ENCODE assay signal across 9 cellular contexts in the genomic region with DNA sequence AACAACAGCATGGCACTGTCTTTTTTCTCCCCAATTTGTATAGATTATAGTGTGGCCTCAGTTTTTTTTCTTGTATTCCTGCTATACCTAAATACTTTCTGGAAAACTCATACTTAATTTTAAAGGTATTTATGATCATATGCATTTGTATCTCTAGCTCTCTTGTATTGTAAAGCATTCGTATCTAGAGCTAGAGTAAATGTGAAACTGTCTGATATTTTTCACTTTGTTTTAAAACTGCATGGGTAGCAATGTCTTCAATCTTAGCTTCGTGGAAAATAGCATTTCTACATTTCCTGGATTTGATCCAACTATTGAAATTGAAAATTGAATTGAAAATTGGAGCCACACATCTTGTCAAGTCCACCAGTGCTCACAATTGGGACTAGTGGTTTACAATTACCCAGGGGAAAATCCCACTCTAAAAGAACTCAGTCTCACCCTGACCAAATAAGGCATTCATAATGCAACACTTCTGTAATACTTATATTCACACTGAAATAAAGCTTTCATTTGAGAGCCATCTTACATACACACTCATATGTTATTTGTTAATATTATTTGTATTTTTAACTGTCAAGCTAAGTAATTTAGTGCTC. TPM values are rescaled to one million over a fixed set of nuclear protein-coding genes. Genes with fewer than 3 reads are reported as not detected.
DNase-seq lines count a peak whose midpoint lies in the region; ATAC-seq and TF ChIP-seq lines count a peak whose summit lies in the region.
"Had no signal": no experiment of that assay in that cellular context is flagged by ENCODE, and none has a peak within 500 bp of the region (broad histone marks: within the 10 kb centered on the region; RNA-seq: fewer than 3 reads in every experiment).

No MANE protein-coding gene starts in this region.

- H3K4me1 ChIP-seq in right atrium auricular region, result peaks cover 0 to 21% of the 10 kb centered on the region in 2 donors
- H3K4me1 ChIP-seq: prostate gland had no signal

- H3K9me3 Mint-ChIP-seq in activated CD4-positive, alpha-beta T cell treated with anti-CD3 and anti-CD28 coated beads, Interleukin-2, amount 10 ng/mL, durations not matched to agents 7 days and 5 days, result peaks cover 5% of the 10 kb centered on the region
- no peaks in the 10 kb centered on the region for H3K9me3 Mint-ChIP-seq in T-helper 1 cell treated with Interleukin-12 subunit alpha and Interleukin-12 subunit beta and Interleukin-4 antibody, amounts not matched to agents 30 μg/mL and 1 μg/mL, for 36 hours
- no peaks in the 10 kb centered on the region for H3K9me3 Mint-ChIP-seq in stimulated activated naive B cell treated with anti-CD40 and anti-IgM and Interleukin-4, amounts not matched to agents 10 μg/mL and 1 μg/mL and 100 μg/mL, for 72 hours

- no peaks in the 10 kb centered on the region for H3K27me3 ChIP-seq in right atrium auricular region

- no peaks in the 10 kb centered on the region for H3K27me3 Mint-ChIP-seq in activated CD4-positive, alpha-beta T cell treated with anti-CD3 and anti-CD28 coated beads, Interleukin-2, amount 10 ng/mL, durations not matched to agents 7 days and 5 days
- H3K27me3 Mint-ChIP-seq in T-helper 1 cell treated with Interleukin-12 subunit alpha and Interleukin-12 subunit beta and Interleukin-4 antibody, amounts not matched to agents 30 μg/mL and 1 μg/mL, for 36 hours (ENCODE audit: low read depth), result peaks cover 3% of the 10 kb centered on the region
- H3K27me3 Mint-ChIP-seq in stimulated activated naive B cell treated with anti-CD40 and anti-IgM and Interleukin-4, amounts not matched to agents 10 μg/mL and 1 μg/mL and 100 μg/mL, for 72 hours, result no peaks in the 10 kb centered on the region

- H3K36me3 ChIP-seq in right atrium auricular region, result no peaks in the 10 kb centered on the region
- H3K36me3 ChIP-seq: prostate gland had no signal

- peak; percentile 66 for ATAC-seq in HG02610 (IDR thresholded peaks at IDR 0.05; ENCODE audit: unreplicated experiment)
- ATAC-seq in stimulated activated naive B cell treated with anti-CD40 and anti-IgM and Interleukin-4, amounts not matched to agents 10 μg/mL and 1 μg/mL and 100 μg/mL, for 72 hours (replicated peaks), result peak; percentile 86 to 88

- peak overlapping the region; percentile 15 for H3K4me3 Mint-ChIP-seq in activated CD4-positive, alpha-beta T cell treated with anti-CD3 and anti-CD28 coated beads, Interleukin-2, amount 10 ng/mL, durations not matched to agents 7 days and 5 days
- H3K4me3 Mint-ChIP-seq in T-helper 1 cell treated with Interleukin-12 subunit alpha and Interleukin-12 subunit beta and Interleukin-4 antibody, amounts not matched to agents 30 μg/mL and 1 μg/mL, for 36 hours, result peak overlapping the region; percentile 32
- H3K4me3 Mint-ChIP-seq in stimulated activated naive B cell treated with anti-CD40 and anti-IgM and Interleukin-4, amounts not matched to agents 10 μg/mL and 1 μg/mL and 100 μg/mL, for 72 hours, result peak overlapping the region; percentile 29 to 53

- H3K36me3 Mint-ChIP-seq in activated CD4-positive, alpha-beta T cell treated with anti-CD3 and anti-CD28 coated beads, Interleukin-2, amount 10 ng/mL, durations not matched to agents 7 days and 5 days (ENCODE audit: low read depth), result no peaks in the 10 kb centered on the region
- H3K36me3 Mint-ChIP-seq in T-helper 1 cell treated with Interleukin-12 subunit alpha and Interleukin-12 subunit beta and Interleukin-4 antibody, amounts not matched to agents 30 μg/mL and 1 μg/mL, for 36 hours (ENCODE audit: low read depth), result no peaks in the 10 kb centered on the region
- H3K36me3 Mint-ChIP-seq in stimulated activated naive B cell treated with anti-CD40 and anti-IgM and Interleukin-4, amounts not matched to agents 10 μg/mL and 1 μg/mL and 100 μg/mL, for 72 hours, result peaks cover 0 to 6% of the 10 kb centered on the region in 2 donors

- no peak overlapping the region for H3K4me3 ChIP-seq in right atrium auricular region
- H3K4me3 ChIP-seq: prostate gland had no signal

- CTCF ChIA-PET in activated CD4-positive, alpha-beta T cell treated with anti-CD3 and anti-CD28 coated beads, Interleukin-2, amount 10 ng/mL, durations not matched to agents 7 days and 5 days (lab: Charles Lee), result interaction anchor here (0.7 to 1.9 kb wide), 9 partner anchors 10 to 136 kb away, joined by 3 to 7 read pairs (median 3); no protein-coding TSS in a partner anchor

- H3K4me1 Mint-ChIP-seq in activated CD4-positive, alpha-beta T cell treated with anti-CD3 and anti-CD28 coated beads, Interleukin-2, amount 10 ng/mL, durations not matched to agents 7 days and 5 days, result peaks cover 40% of the 10 kb centered on the region
- peaks cover 31% of the 10 kb centered on the region for H3K4me1 Mint-ChIP-seq in T-helper 1 cell treated with Interleukin-12 subunit alpha and Interleukin-12 subunit beta and Interleukin-4 antibody, amounts not matched to agents 30 μg/mL and 1 μg/mL, for 36 hours (ENCODE audit: low read depth)
- peaks cover 24 to 45% of the 10 kb centered on the region in 2 donors for H3K4me1 Mint-ChIP-seq in stimulated activated naive B cell treated with anti-CD40 and anti-IgM and Interleukin-4, amounts not matched to agents 10 μg/mL and 1 μg/mL and 100 μg/mL, for 72 hours

- POLR2A ChIA-PET in activated CD4-positive, alpha-beta T cell treated with anti-CD3 and anti-CD28 coated beads, Interleukin-2, amount 10 ng/mL, durations not matched to agents 7 days and 5 days (lab: Charles Lee), result interaction anchor here (0.7 kb wide), 1 partner anchor 98 kb away, joined by 3 read pairs; no protein-coding TSS in a partner anchor

- TF ChIP-seq CTCF in right atrium auricular region (IDR thresholded peaks at IDR 0.05), result no peak

- no peaks in the 10 kb centered on the region for H3K9me3 ChIP-seq in right atrium auricular region
- H3K9me3 ChIP-seq: prostate gland had no signal

- peak overlapping the region in 1 of 2 donors; percentile 1 for H3K27ac ChIP-seq in right atrium auricular region
- H3K27ac ChIP-seq: prostate gland had no signal

- no peak overlapping the region for H3K27ac Mint-ChIP-seq in activated CD4-positive, alpha-beta T cell treated with anti-CD3 and anti-CD28 coated beads, Interleukin-2, amount 10 ng/mL, durations not matched to agents 7 days and 5 days
- H3K27ac Mint-ChIP-seq in T-helper 1 cell treated with Interleukin-12 subunit alpha and Interleukin-12 subunit beta and Interleukin-4 antibody, amounts not matched to agents 30 μg/mL and 1 μg/mL, for 36 hours, result peak overlapping the region; percentile 45
- peak overlapping the region; percentile 94 for H3K27ac Mint-ChIP-seq in stimulated activated naive B cell treated with anti-CD40 and anti-IgM and Interleukin-4, amounts not matched to agents 10 μg/mL and 1 μg/mL and 100 μg/mL, for 72 hours

- no peak for DNase-seq in activated CD4-positive, alpha-beta T cell treated with anti-CD3 and anti-CD28 coated beads, Interleukin-2, amount 10 ng/mL, durations not matched to agents 7 days and 5 days
- no peak for DNase-seq in activated CD4-positive, alpha-beta T cell treated with anti-CD3 and anti-CD28 coated beads, Interleukin-2, amount 50 U/mL, for 1 hour
- DNase-seq in stimulated activated naive B cell treated with anti-CD40 and anti-IgM and Interleukin-4, amounts not matched to agents 10 μg/mL and 1 μg/mL and 100 μg/mL, for 72 hours, result no peak
- DNase-seq in UCSD-AML1 (lab: John Stamatoyannopoulos, UW; ENCODE audit: unreplicated experiment), result no peak
- no peak for DNase-seq in right atrium auricular region (ENCODE audit: low spot score)
- DNase-seq in kidney glomerular epithelial cell (lab: John Stamatoyannopoulos, UW), result no peak

RNA-seq across cellular contexts. Expression of gene KLF6, which starts 51.3 kb away (rescaled TPM):
- 100 to 1,000 TPM; 155 to 167 TPM for total RNA-seq in activated CD4-positive, alpha-beta T cell treated with anti-CD3 and anti-CD28 coated beads, Interleukin-2, amount 10 ng/mL, durations not matched to agents 7 days and 5 days
- 10 to 100 TPM; 29.1 to 44.7 TPM for total RNA-seq in right atrium auricular region
